Comparison of ENCODE assay signal across 8 cellular contexts in genomic region chr7:112414855-112415490, GRCh38.
DNase-seq lines count a peak whose midpoint lies in the region; ATAC-seq and TF ChIP-seq lines count a peak whose summit lies in the region.

No MANE protein-coding gene starts in this region.

- in situ Hi-C loops in GM13976 (cut with MboI; ENCODE audit: low sequenced_read_pairs, unreplicated experiment), result no loop called here

- no peak for DNase-seq in AG04449 (ENCODE audit: low read depth, low spot score)
- DNase-seq in GM13976 (ENCODE audit: low spot score), result no peak
- DNase-seq in NCI-H1694 treated with DMSO at 0.1 percent for 48 hours (lab: John Stamatoyannopoulos, UW), result peak; percentile 42
- peak; percentile 54 for DNase-seq in iris pigment epithelial cell (ENCODE audit: low read depth)
- no peak for DNase-seq in activated T-cell treated with anti-CD3 and anti-CD28 coated beads, Interleukin-2, amount 50 U/mL, for 1 hour

- ATAC-seq in GM18909 (IDR thresholded peaks at IDR 0.05; ENCODE audit: poor library complexity, unreplicated experiment), result no peak
- no peak for ATAC-seq in GM21515 (IDR thresholded peaks at IDR 0.05; ENCODE audit: unreplicated experiment)

- TF ChIP-seq CTCF in AG04449 (IDR thresholded peaks at IDR 0.05; ENCODE audit: insufficient read depth, low read length, missing control alignments) (peak; percentile 45), GM13976 (IDR thresholded peaks at IDR 0.05; ENCODE audit: borderline replicate concordance, control extremely low read depth, extremely low read depth, insufficient read depth, missing control alignments) (peak; percentile 15), WI38 (IDR thresholded peaks at IDR 0.05; ENCODE audit: low read depth, low read length) (peak; percentile 31; the same call in 1 of the 2 replicates)

- CTCF ChIA-PET in AG04449 (lab: Yijun Ruan, JAX), result interaction anchor here (0.6 to 4.6 kb wide), 11 partner anchors 16 to 674 kb away, joined by 3 to 17 read pairs (median 5); no protein-coding TSS in a partner anchor

- H3K4me3 ChIP-seq in AG04449 (ENCODE audit: low read depth, low read length) (no peak overlapping the region), WI38 (ENCODE audit: low read depth, low read length) (no peak overlapping the region)

- POLR2A ChIA-PET in AG04449 (lab: Yijun Ruan, JAX), result no interaction called here

Comparison
In these comparisons a context has a peak if more than half of its experiments do, and no peak if none do; other contexts are left out.
1. DNase-seq: peak in NCI-H1694 treated with DMSO at 0.1 percent for 48 hours (single experiment) and iris pigment epithelial cell (single experiment); none in AG04449 (single experiment), GM13976 (single experiment) and activated T-cell treated with anti-CD3 and anti-CD28 coated beads, Interleukin-2, amount 50 U/mL, for 1 hour (single experiment).
2. Peak in every context shown above with its lines, with median percentiles within 50 percentile points of each other: CTCF ChIP-seq.